Comparison of ENCODE assay signal across 2 cellular contexts in the genomic region with DNA sequence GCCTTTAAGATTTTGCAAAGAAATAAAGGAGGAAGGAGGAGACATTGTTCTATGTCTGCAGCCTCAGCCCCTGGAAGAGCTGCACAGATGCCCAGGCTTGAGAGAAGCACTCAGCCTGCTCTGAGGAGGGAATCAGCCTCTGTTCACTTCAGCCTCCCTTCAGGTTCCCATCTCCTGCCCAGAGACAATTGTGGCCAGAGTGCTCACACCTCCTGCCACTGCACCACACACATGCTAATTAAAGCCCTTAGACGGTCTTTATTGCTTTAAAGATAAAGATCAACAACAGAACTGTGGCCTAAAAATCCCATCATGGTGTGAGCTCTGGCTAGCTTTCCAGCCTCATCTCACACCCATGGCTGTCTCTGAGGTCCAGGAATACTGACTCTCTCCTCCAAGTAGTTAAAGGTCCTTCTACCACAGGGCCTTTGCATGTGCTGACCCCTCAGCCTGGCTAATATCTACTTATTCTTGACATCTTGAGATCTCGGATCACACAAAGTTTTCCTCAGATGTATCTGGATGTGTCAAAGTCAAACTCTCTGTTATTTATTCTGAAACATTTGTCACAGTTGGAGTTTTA.
TF ChIP-seq lines count a peak whose summit lies in the region.

No MANE protein-coding gene starts in this region.

TF ChIP-seq in GM23338, 12 proteins besides CTCF, POLR2A, EP300 and RAD21:
- TF ChIP-seq, protein P1, sequence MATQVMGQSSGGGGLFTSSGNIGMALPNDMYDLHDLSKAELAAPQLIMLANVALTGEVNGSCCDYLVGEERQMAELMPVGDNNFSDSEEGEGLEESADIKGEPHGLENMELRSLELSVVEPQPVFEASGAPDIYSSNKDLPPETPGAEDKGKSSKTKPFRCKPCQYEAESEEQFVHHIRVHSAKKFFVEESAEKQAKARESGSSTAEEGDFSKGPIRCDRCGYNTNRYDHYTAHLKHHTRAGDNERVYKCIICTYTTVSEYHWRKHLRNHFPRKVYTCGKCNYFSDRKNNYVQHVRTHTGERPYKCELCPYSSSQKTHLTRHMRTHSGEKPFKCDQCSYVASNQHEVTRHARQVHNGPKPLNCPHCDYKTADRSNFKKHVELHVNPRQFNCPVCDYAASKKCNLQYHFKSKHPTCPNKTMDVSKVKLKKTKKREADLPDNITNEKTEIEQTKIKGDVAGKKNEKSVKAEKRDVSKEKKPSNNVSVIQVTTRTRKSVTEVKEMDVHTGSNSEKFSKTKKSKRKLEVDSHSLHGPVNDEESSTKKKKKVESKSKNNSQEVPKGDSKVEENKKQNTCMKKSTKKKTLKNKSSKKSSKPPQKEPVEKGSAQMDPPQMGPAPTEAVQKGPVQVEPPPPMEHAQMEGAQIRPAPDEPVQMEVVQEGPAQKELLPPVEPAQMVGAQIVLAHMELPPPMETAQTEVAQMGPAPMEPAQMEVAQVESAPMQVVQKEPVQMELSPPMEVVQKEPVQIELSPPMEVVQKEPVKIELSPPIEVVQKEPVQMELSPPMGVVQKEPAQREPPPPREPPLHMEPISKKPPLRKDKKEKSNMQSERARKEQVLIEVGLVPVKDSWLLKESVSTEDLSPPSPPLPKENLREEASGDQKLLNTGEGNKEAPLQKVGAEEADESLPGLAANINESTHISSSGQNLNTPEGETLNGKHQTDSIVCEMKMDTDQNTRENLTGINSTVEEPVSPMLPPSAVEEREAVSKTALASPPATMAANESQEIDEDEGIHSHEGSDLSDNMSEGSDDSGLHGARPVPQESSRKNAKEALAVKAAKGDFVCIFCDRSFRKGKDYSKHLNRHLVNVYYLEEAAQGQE (IDR thresholded peaks at IDR 0.05; ENCODE audit: unreplicated experiment) = no peak
- TF ChIP-seq ZNF114 (CRISPR knock-in tag; IDR thresholded peaks at IDR 0.05) = no peak
- TF ChIP-seq CREB1 (CRISPR knock-in tag; IDR thresholded peaks at IDR 0.05; ENCODE audit: low read depth) = no peak
- no peak for TF ChIP-seq EZH2 (IDR thresholded peaks at IDR 0.05; ENCODE audit: low read depth, unreplicated experiment)

TF ChIP-seq in K562, 482 proteins besides CTCF, POLR2A, EP300 and RAD21:
- TF ChIP-seq SRSF7 (optimal IDR thresholded peaks at IDR 0.05; ENCODE audit: low read depth, low read length) (no peak), ILF3 (IDR thresholded peaks at IDR 0.05; ENCODE audit: borderline replicate concordance) (no peak), TEAD2 (tag; IDR thresholded peaks at IDR 0.05) (no peak), TCF7 (IDR thresholded peaks at IDR 0.05; ENCODE audit: borderline replicate concordance) (no peak), RBM25 (IDR thresholded peaks at IDR 0.05; ENCODE audit: low read depth, low read length, severe bottlenecking) (peak; percentile 43), TAF1 (IDR thresholded peaks at IDR 0.05; ENCODE audit: control insufficient read depth, extremely low read depth, insufficient read depth, low read length, severe bottlenecking) (no peak)
- TF ChIP-seq, protein P2, sequence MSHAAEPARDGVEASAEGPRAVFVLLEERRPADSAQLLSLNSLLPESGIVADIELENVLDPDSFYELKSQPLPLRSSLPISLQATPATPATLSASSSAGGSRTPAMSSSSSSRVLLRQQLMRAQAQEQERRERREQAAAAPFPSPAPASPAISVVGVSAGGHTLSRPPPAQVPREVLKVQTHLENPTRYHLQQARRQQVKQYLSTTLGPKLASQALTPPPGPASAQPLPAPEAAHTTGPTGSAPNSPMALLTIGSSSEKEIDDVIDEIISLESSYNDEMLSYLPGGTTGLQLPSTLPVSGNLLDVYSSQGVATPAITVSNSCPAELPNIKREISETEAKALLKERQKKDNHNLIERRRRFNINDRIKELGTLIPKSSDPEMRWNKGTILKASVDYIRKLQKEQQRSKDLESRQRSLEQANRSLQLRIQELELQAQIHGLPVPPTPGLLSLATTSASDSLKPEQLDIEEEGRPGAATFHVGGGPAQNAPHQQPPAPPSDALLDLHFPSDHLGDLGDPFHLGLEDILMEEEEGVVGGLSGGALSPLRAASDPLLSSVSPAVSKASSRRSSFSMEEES (CRISPR knock-in tag; IDR thresholded peaks at IDR 0.05) = no peak
